In genomic region chr12:131044760-131045381, GRCh38 we compare ENCODE assay signal across 27 cellular contexts.
A peak's percentile ranks its signal among the peaks of the same experiment; 100 is the strongest.
DNase-seq lines count a peak whose midpoint lies in the region; ATAC-seq and TF ChIP-seq lines count a peak whose summit lies in the region.
"Had no signal": no experiment of that assay in that cellular context is flagged by ENCODE, and none has a peak within 500 bp of the region (broad histone marks: within the 10 kb centered on the region; RNA-seq: fewer than 3 reads in every experiment).

No MANE protein-coding gene starts in this region.

- no peaks in the 10 kb centered on the region for H3K4me1 ChIP-seq in upper lobe of right lung
- H3K4me1 ChIP-seq: prostate gland, uterus had no signal

- no peaks in the 10 kb centered on the region for H3K27me3 ChIP-seq in upper lobe of right lung
- H3K27me3 ChIP-seq: esophagus muscularis mucosa, uterus had no signal

- H3K36me3 Mint-ChIP-seq in T-helper 17 cell (ENCODE audit: low read depth) = no peaks in the 10 kb centered on the region
- H3K36me3 Mint-ChIP-seq: mesothelial cell of epicardium; natural killer cell treated with Interleukin-12 subunit alpha and Interleukin-12 subunit beta and Interleukin-15 and Interleukin-18, amount 100 ng/mL, for 72 hours; WTC11 had no signal

- DNase-seq in NCI-H748 (lab: John Stamatoyannopoulos, UW; ENCODE audit: unreplicated experiment) (peak; percentile 66), NCI-H748 treated with DMSO at 0.1 percent for 48 hours (lab: John Stamatoyannopoulos, UW) (no peak), NCI-H2227 treated with DMSO at 0.1 percent for 48 hours (lab: John Stamatoyannopoulos, UW) (peak; percentile 12), T-helper 17 cell (no peak), upper lobe of right lung (peak; percentile 60), GM20000 (ENCODE audit: low spot score) (no peak), CD1c-positive myeloid dendritic cell (ENCODE audit: extremely low spot score) (no peak), GM19240 (ENCODE audit: insufficient read length, low spot score) (no peak)
- DNase-seq: activated CD8-positive, alpha-beta T cell treated with anti-CD3 and anti-CD28 coated beads for 36 hours; activated naive CD4-positive, alpha-beta T cell treated with Interleukin-2 at 50 U/mL for 16 hours; activated T-cell treated with anti-CD3 and anti-CD28 coated beads, Interleukin-2, amount 50 U/mL, for 24 hours; anterior cingulate cortex; C1 segment of cervical spinal cord; effector CD4-positive, alpha-beta T cell; Karpas-422; NCI-H1417; NCI-H345; SHP77 treated with DMSO at 0.1 percent for 48 hours; small intestine; stimulated activated CD4-positive, alpha-beta T cell treated with anti-CD3 and anti-CD28 coated beads, Interleukin-4, amount 100 ng/mL, for 4 hours; uterus had no signal

- peak overlapping the region; percentile 9 for H3K4me3 Mint-ChIP-seq in T-helper 17 cell
- H3K4me3 Mint-ChIP-seq: activated CD8-positive, alpha-beta T cell treated with anti-CD3 and anti-CD28 coated beads for 36 hours; activated T-cell treated with anti-CD3 and anti-CD28 coated beads, Interleukin-2, amount 50 U/mL, for 24 hours; central memory CD8-positive, alpha-beta T cell; mesothelial cell of epicardium; natural killer cell treated with Interleukin-12 subunit alpha and Interleukin-12 subunit beta and Interleukin-15 and Interleukin-18, amount 100 ng/mL, for 72 hours; WTC11 had no signal

- H3K36me3 ChIP-seq in upper lobe of right lung = no peaks in the 10 kb centered on the region
- H3K36me3 ChIP-seq: prostate gland, uterus had no signal

- no peak overlapping the region for H3K27ac Mint-ChIP-seq in T-helper 17 cell
- H3K27ac Mint-ChIP-seq: activated CD8-positive, alpha-beta T cell treated with anti-CD3 and anti-CD28 coated beads for 36 hours; activated T-cell treated with anti-CD3 and anti-CD28 coated beads, Interleukin-2, amount 50 U/mL, for 24 hours; mesothelial cell of epicardium; natural killer cell treated with Interleukin-12 subunit alpha and Interleukin-12 subunit beta and Interleukin-15 and Interleukin-18, amount 100 ng/mL, for 72 hours had no signal

- TF ChIP-seq CTCF in upper lobe of right lung (IDR thresholded peaks at IDR 0.05) (no peak), GM20000 (IDR thresholded peaks at IDR 0.05; ENCODE audit: extremely low read depth, missing control alignments) (no peak)

- no peak overlapping the region for H3K27ac ChIP-seq in upper lobe of right lung
- H3K27ac ChIP-seq: esophagus muscularis mucosa, prostate gland, uterus had no signal

- ATAC-seq in T-helper 17 cell (no peak), upper lobe of right lung (no peak)
- ATAC-seq: activated CD8-positive, alpha-beta T cell treated with anti-CD3 and anti-CD28 coated beads for 36 hours; natural killer cell treated with Interleukin-12 subunit alpha and Interleukin-12 subunit beta and Interleukin-15 and Interleukin-18, amount 100 ng/mL, for 72 hours; WTC11 had no signal

- intact Hi-C loops in upper lobe of right lung (cut with DNase I) = no loop called here

- H3K9me3 ChIP-seq in T-helper 17 cell (ENCODE audit: control insufficient read depth, low read length, poor library complexity, severe bottlenecking) (no peaks in the 10 kb centered on the region), upper lobe of right lung (no peaks in the 10 kb centered on the region)
- H3K9me3 ChIP-seq: esophagus muscularis mucosa, prostate gland, uterus had no signal

- H3K4me1 Mint-ChIP-seq in T-helper 17 cell = peaks cover 2% of the 10 kb centered on the region
- H3K4me1 Mint-ChIP-seq: central memory CD8-positive, alpha-beta T cell; WTC11 had no signal

- H3K4me3 ChIP-seq in upper lobe of right lung = no peak overlapping the region
- H3K4me3 ChIP-seq: esophagus muscularis mucosa, prostate gland, uterus had no signal

- peaks cover 15% of the 10 kb centered on the region for H3K27me3 Mint-ChIP-seq in T-helper 17 cell
- H3K27me3 Mint-ChIP-seq: activated CD8-positive, alpha-beta T cell treated with anti-CD3 and anti-CD28 coated beads for 36 hours; activated T-cell treated with anti-CD3 and anti-CD28 coated beads, Interleukin-2, amount 50 U/mL, for 24 hours; natural killer cell treated with Interleukin-12 subunit alpha and Interleukin-12 subunit beta and Interleukin-15 and Interleukin-18, amount 100 ng/mL, for 72 hours had no signal

Comparison
In these comparisons a context has a peak if more than half of its experiments do, and no peak if none do; other contexts are left out.
1. DNase-seq: peak in NCI-H748 (single experiment), NCI-H2227 treated with DMSO at 0.1 percent for 48 hours (single experiment) and upper lobe of right lung (single experiment); none in NCI-H748 treated with DMSO at 0.1 percent for 48 hours (single experiment), T-helper 17 cell (0 of 3), GM20000 (single experiment), CD1c-positive myeloid dendritic cell (single experiment) and GM19240 (single experiment).